ENCODE assay signal across 24 cellular contexts in genomic region chr12:127277882-127278281, GRCh38.
A peak's percentile ranks its signal among the peaks of the same experiment; 100 is the strongest.
DNase-seq lines count a peak whose midpoint lies in the region; ATAC-seq and TF ChIP-seq lines count a peak whose summit lies in the region.
"Had no signal": no experiment of that assay in that cellular context is flagged by ENCODE, and none has a peak within 500 bp of the region (broad histone marks: within the 10 kb centered on the region; RNA-seq: fewer than 3 reads in every experiment).

No MANE protein-coding gene starts in this region.

- no peak for TF ChIP-seq CTCF in mucosa of descending colon (IDR thresholded peaks at IDR 0.05)
- TF ChIP-seq CTCF in RWPE1 (conservative IDR thresholded peaks at IDR 0.05; ENCODE audit: low read depth) = no peak

- H3K9me3 Mint-ChIP-seq in stimulated activated naive CD8-positive, alpha-beta T cell treated with anti-CD3 and anti-CD28 coated beads, Interleukin-15, amount 100 ng/mL, for 72 hours = no peaks in the 10 kb centered on the region
- H3K9me3 Mint-ChIP-seq: activated CD4-positive, alpha-beta memory T cell treated with anti-CD3 and anti-CD28 coated beads, Interleukin-2, amount 10 ng/mL, durations not matched to agents 7 days and 5 days; activated T-helper 1 cell treated with anti-CD3 and anti-CD28 coated beads, Interleukin-12 subunit alpha, Interleukin-12 subunit beta, Interleukin-2, Interleukin-4 antibody, amounts not matched to agents 30 ng/mL and 10 ng/mL and 1 ng/mL, durations not matched to agents 14 hours and 24 hours and 36 hours; endodermal cell; mesothelial cell of epicardium; neural progenitor cell had no signal

- peaks cover 39% of the 10 kb centered on the region for H3K27me3 Mint-ChIP-seq in stimulated activated naive CD8-positive, alpha-beta T cell treated with anti-CD3 and anti-CD28 coated beads, Interleukin-15, amount 100 ng/mL, for 72 hours
- H3K27me3 Mint-ChIP-seq: activated CD4-positive, alpha-beta memory T cell treated with anti-CD3 and anti-CD28 coated beads, Interleukin-2, amount 10 ng/mL, durations not matched to agents 7 days and 5 days; CD4-positive, CD25-positive, alpha-beta regulatory T cell had no signal

- intact Hi-C loops in mucosa of descending colon (cut with DNase I, micrococcal nuclease) = no loop called here

- POLR2A ChIA-PET in RWPE1 (lab: Yijun Ruan, JAX; ENCODE audit: low non-redundant PET) = no interaction called here

- CTCF ChIA-PET in RWPE1 (lab: Yijun Ruan, JAX) = interaction anchor here (0.5 kb wide), 1 partner anchor 142 kb away, joined by 3 read pairs; no protein-coding TSS in a partner anchor

- peaks cover 16% of the 10 kb centered on the region for H3K4me1 Mint-ChIP-seq in stimulated activated naive CD8-positive, alpha-beta T cell treated with anti-CD3 and anti-CD28 coated beads, Interleukin-15, amount 100 ng/mL, for 72 hours
- H3K4me1 Mint-ChIP-seq: endodermal cell, mesothelial cell of epicardium, neural progenitor cell had no signal

- H3K4me1 ChIP-seq in mucosa of descending colon (ENCODE audit: low read depth) = no peaks in the 10 kb centered on the region

- H3K9me3 ChIP-seq in mucosa of descending colon = no peaks in the 10 kb centered on the region
- H3K9me3 ChIP-seq: stomach had no signal

- no peak overlapping the region for H3K4me3 ChIP-seq in mucosa of descending colon
- H3K4me3 ChIP-seq: K562, neural progenitor cell, stomach had no signal

- H3K36me3 ChIP-seq in mucosa of descending colon (ENCODE audit: low read depth) = no peaks in the 10 kb centered on the region
- H3K36me3 ChIP-seq: neural progenitor cell, stomach had no signal

- DNase-seq in stimulated activated naive CD8-positive, alpha-beta T cell treated with anti-CD3 and anti-CD28 coated beads, Interleukin-15, amount 100 ng/mL, for 72 hours = no peak
- DNase-seq in stimulated activated naive CD8-positive, alpha-beta T cell treated with anti-CD3 and anti-CD28 coated beads, Interleukin-15, Interleukin-2, amounts not matched to agents 100 U/mL and 50 U/mL, for 24 hours = no peak
- DNase-seq in NOMO-1 treated with dmso at 0.1 percent for 144 hours (lab: John Stamatoyannopoulos, UW; ENCODE audit: unreplicated experiment) (no peak), mucosa of descending colon (no peak), RWPE1 (ENCODE audit: low spot score) (no peak)
- DNase-seq: activated CD4-positive, alpha-beta memory T cell treated with anti-CD3 and anti-CD28 coated beads, Interleukin-2, amount 10 ng/mL, durations not matched to agents 7 days and 5 days; CD4-positive, CD25-positive, alpha-beta regulatory T cell; DMS53; endodermal cell; hippocampal formation; kidney glomerular epithelial cell; NCI-H1048; NCI-H2107; stomach had no signal

- ATAC-seq in stimulated activated naive CD8-positive, alpha-beta T cell treated with anti-CD3 and anti-CD28 coated beads, Interleukin-15, amount 100 ng/mL, for 72 hours = peak; percentile 4
- ATAC-seq in stimulated activated naive CD8-positive, alpha-beta T cell treated with anti-CD3 and anti-CD28 coated beads, Interleukin-15, Interleukin-2, amounts not matched to agents 100 U/mL and 50 U/mL, for 24 hours = no peak
- ATAC-seq in HG02798 (IDR thresholded peaks at IDR 0.05; ENCODE audit: poor library complexity, unreplicated experiment) = peak; percentile 65
- ATAC-seq in HG03558 (IDR thresholded peaks at IDR 0.05; ENCODE audit: extremely low read depth, unreplicated experiment) = peak; percentile 33
- no peak for ATAC-seq in HG02870 (IDR thresholded peaks at IDR 0.05; ENCODE audit: unreplicated experiment)
- ATAC-seq in mucosa of descending colon = no peak
- ATAC-seq: K562 had no signal

- H3K27ac Mint-ChIP-seq in stimulated activated naive CD8-positive, alpha-beta T cell treated with anti-CD3 and anti-CD28 coated beads, Interleukin-15, amount 100 ng/mL, for 72 hours = no peak overlapping the region
- H3K27ac Mint-ChIP-seq: activated CD4-positive, alpha-beta memory T cell treated with anti-CD3 and anti-CD28 coated beads, Interleukin-2, amount 10 ng/mL, durations not matched to agents 7 days and 5 days; activated T-helper 1 cell treated with anti-CD3 and anti-CD28 coated beads, Interleukin-12 subunit alpha, Interleukin-12 subunit beta, Interleukin-2, Interleukin-4 antibody, amounts not matched to agents 30 ng/mL and 10 ng/mL and 1 ng/mL, durations not matched to agents 14 hours and 24 hours and 36 hours; CD4-positive, CD25-positive, alpha-beta regulatory T cell; endodermal cell; mesothelial cell of epicardium; neural progenitor cell had no signal

- no peak overlapping the region for H3K4me3 Mint-ChIP-seq in stimulated activated naive CD8-positive, alpha-beta T cell treated with anti-CD3 and anti-CD28 coated beads, Interleukin-15, amount 100 ng/mL, for 72 hours
- H3K4me3 Mint-ChIP-seq: activated CD4-positive, alpha-beta memory T cell treated with anti-CD3 and anti-CD28 coated beads, Interleukin-2, amount 10 ng/mL, durations not matched to agents 7 days and 5 days; activated T-helper 1 cell treated with anti-CD3 and anti-CD28 coated beads, Interleukin-12 subunit alpha, Interleukin-12 subunit beta, Interleukin-2, Interleukin-4 antibody, amounts not matched to agents 30 ng/mL and 10 ng/mL and 1 ng/mL, durations not matched to agents 14 hours and 24 hours and 36 hours; CD4-positive, CD25-positive, alpha-beta regulatory T cell; central memory CD8-positive, alpha-beta T cell; endodermal cell; mesothelial cell of epicardium; neural progenitor cell had no signal

- H3K27ac ChIP-seq in RWPE1 = no peak overlapping the region
- H3K27ac ChIP-seq: HL-60, neural progenitor cell, stomach, VCaP had no signal

Comparison
In these comparisons a context has a peak if more than half of its experiments do, and no peak if none do; other contexts are left out.
1. ATAC-seq: peak in stimulated activated naive CD8-positive, alpha-beta T cell treated with anti-CD3 and anti-CD28 coated beads, Interleukin-15, amount 100 ng/mL, for 72 hours (single experiment), HG02798 (single experiment) and HG03558 (single experiment); none in stimulated activated naive CD8-positive, alpha-beta T cell treated with anti-CD3 and anti-CD28 coated beads, Interleukin-15, Interleukin-2, amounts not matched to agents 100 U/mL and 50 U/mL, for 24 hours (single experiment), HG02870 (single experiment) and mucosa of descending colon (single experiment).